8 cellular contexts compared by ENCODE assay signal in the genomic region with DNA sequence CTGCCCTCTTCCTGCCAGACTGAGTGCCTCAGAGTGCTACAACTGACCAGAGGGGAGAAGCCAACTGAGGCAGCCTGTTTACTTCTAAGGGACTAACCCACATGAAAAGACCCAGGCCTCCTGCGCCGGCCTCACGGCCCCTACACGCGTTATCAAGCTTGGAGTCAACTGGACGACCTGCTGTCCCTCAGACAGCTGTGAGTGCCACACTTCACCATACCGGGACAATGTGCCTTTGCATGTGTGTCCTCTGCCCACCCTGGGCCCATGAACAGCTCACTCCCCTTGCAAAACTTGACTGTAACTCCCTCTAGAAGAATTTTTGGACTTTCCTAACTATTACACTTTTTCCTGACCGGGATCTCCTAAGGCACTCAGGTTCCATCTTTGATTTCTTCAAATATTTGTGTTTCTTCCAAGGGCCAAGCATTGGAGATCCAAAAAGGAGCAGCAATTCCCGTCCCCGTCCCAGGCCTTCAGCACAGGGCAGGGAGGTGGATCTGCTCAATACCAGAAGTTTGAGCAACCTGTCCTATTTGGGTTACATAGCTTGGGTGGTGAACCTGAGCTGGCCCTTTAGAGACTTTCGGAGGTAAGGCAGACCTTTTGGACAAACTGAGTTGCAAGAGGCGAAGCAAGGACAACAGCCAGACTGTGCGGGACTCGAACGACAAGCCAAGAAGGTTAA. TPM values are rescaled to one million over a fixed set of nuclear protein-coding genes. Genes with fewer than 3 reads are reported as not detected.
DNase-seq lines count a peak whose midpoint lies in the region; ATAC-seq and TF ChIP-seq lines count a peak whose summit lies in the region.

No MANE protein-coding gene starts in this region.

- H3K23ac ChIP-seq in mesenchymal stem cell (ENCODE audit: low read length in 2 of 2), result no peak overlapping the region

- intact Hi-C loops in CD14-positive monocyte (cut with micrococcal nuclease), result loop anchor here (2.0 to 10.0 kb wide), 6 partner anchors 27 to 1107 kb away; a partner anchor contains a TSS
- intact Hi-C loops in ovary (cut with DNase I), result loop anchor here in 1 of 4 donors (5.0 kb wide), 1 partner anchor 1716 kb away; no protein-coding TSS in a partner anchor

- H3K4me2 ChIP-seq in Karpas-422 (ENCODE audit: low read depth, low read length, poor library complexity, severe bottlenecking), result peak overlapping the region; percentile 94
- H3K4me2 ChIP-seq in mesenchymal stem cell (ENCODE audit: low read length, poor library complexity, severe bottlenecking), result peak overlapping the region; percentile 94

- H3K14ac ChIP-seq in mesenchymal stem cell (ENCODE audit: low read length in 2 of 2), result no peak overlapping the region

- peaks cover 12% of the 10 kb centered on the region for H3K79me1 ChIP-seq in mesenchymal stem cell (replicated peaks; ENCODE audit: low read length, poor library complexity, severe bottlenecking)

- H4K91ac ChIP-seq in mesenchymal stem cell (ENCODE audit: low read length), result peak overlapping the region; percentile 56

- H3K4me1 Mint-ChIP-seq in CD14-positive monocyte, result peaks cover 30% of the 10 kb centered on the region
- peaks cover 41% of the 10 kb centered on the region for H3K4me1 Mint-ChIP-seq in activated naive CD8-positive, alpha-beta T cell (ENCODE audit: low read depth)

- TF ChIP-seq EP300 in ovary (IDR thresholded peaks at IDR 0.05), result no peak

- no peak overlapping the region for H3K18ac ChIP-seq in mesenchymal stem cell (ENCODE audit: low read depth in 1 of 2, low read length in 2 of 2)

- no peaks in the 10 kb centered on the region for H3K9me3 ChIP-seq in Karpas-422 (ENCODE audit: low read length)
- no peaks in the 10 kb centered on the region for H3K9me3 ChIP-seq in mesenchymal stem cell (ENCODE audit: control insufficient read depth, low read length)
- no peaks in the 10 kb centered on the region for H3K9me3 ChIP-seq in ovary

- H4K20me1 ChIP-seq in Karpas-422 (ENCODE audit: insufficient read depth, low read depth, low read length), result peaks cover 33% of the 10 kb centered on the region

- H3K27me3 Mint-ChIP-seq in CD14-positive monocyte (ENCODE audit: low read depth in 3 of 3), result peaks cover 3 to 7% (median 4%) of the 10 kb centered on the region in 3 donors
- no peaks in the 10 kb centered on the region for H3K27me3 Mint-ChIP-seq in activated naive CD8-positive, alpha-beta T cell

- H3K79me2 ChIP-seq in Karpas-422 (ENCODE audit: low read length), result peaks cover 55% of the 10 kb centered on the region

- TF ChIP-seq CTCF in CD14-positive monocyte (IDR thresholded peaks at IDR 0.05) (no peak), ovary (IDR thresholded peaks at IDR 0.05) (no peak)

- H3K36me3 ChIP-seq in Karpas-422 (ENCODE audit: insufficient read depth, low read length) (peaks cover 36% of the 10 kb centered on the region), mesenchymal stem cell (ENCODE audit: control insufficient read depth in 1 of 2, insufficient read depth in 2 of 2, low read depth in 1 of 2, low read length in 2 of 2) (peaks cover 8 to 24% of the 10 kb centered on the region in 2 experiments), ovary (no peaks in the 10 kb centered on the region)

- no peak overlapping the region for H2AK5ac ChIP-seq in mesenchymal stem cell (ENCODE audit: low read length, severe bottlenecking)

- peaks cover 0 to 2% (median 0%) of the 10 kb centered on the region in 7 donors for H3K9me3 Mint-ChIP-seq in CD14-positive monocyte
- H3K9me3 Mint-ChIP-seq in activated naive CD8-positive, alpha-beta T cell (ENCODE audit: low read depth), result no peaks in the 10 kb centered on the region

- no peak overlapping the region for H2BK15ac ChIP-seq in mesenchymal stem cell (ENCODE audit: low read depth, poor library complexity, severe bottlenecking)

- no peak overlapping the region for H2BK5ac ChIP-seq in mesenchymal stem cell (ENCODE audit: low read depth, low read length, poor library complexity, severe bottlenecking)

- H3K9ac ChIP-seq in Karpas-422 (ENCODE audit: low read length) (peak overlapping the region; percentile 92), mesenchymal stem cell (ENCODE audit: low read length) (peak overlapping the region; percentile 97)

- no peaks in the 10 kb centered on the region for H3K27me3 ChIP-seq in Karpas-422 (ENCODE audit: low read length)
- H3K27me3 ChIP-seq in mesenchymal stem cell (ENCODE audit: control insufficient read depth in 1 of 2, insufficient read depth in 1 of 2, low read length in 2 of 2), result no peaks in the 10 kb centered on the region
- H3K27me3 ChIP-seq in ovary, result no peaks in the 10 kb centered on the region

- ATAC-seq in HG03159 (IDR thresholded peaks at IDR 0.05; ENCODE audit: unreplicated experiment), result no peak

- H3K27ac ChIP-seq in Karpas-422 (ENCODE audit: low read length), result peak overlapping the region; percentile 64; the same call in 1 of the 2 replicates
- no peak overlapping the region for H3K27ac ChIP-seq in mesenchymal stem cell (ENCODE audit: low read length, poor library complexity, severe bottlenecking)
- no peak overlapping the region for H3K27ac ChIP-seq in ovary

- H3K4me3 ChIP-seq in Karpas-422 (ENCODE audit: low read length) (peak overlapping the region; percentile 81), mesenchymal stem cell (ENCODE audit: insufficient read depth in 1 of 2, low read depth in 1 of 2, low read length in 2 of 2) (peak overlapping the region in 1 of 2 experiments; percentile 91), ovary (no peak overlapping the region)

- TF ChIP-seq POLR2A in ovary (IDR thresholded peaks at IDR 0.05), result no peak

- H3K9me2 ChIP-seq in Karpas-422 (replicated peaks; ENCODE audit: insufficient read depth, low read length), result no peaks in the 10 kb centered on the region

- H3K4me1 ChIP-seq in Karpas-422 (ENCODE audit: low read length), result peaks cover 18% of the 10 kb centered on the region
- H3K4me1 ChIP-seq in mesenchymal stem cell (ENCODE audit: control insufficient read depth, insufficient read depth, low read depth, low read length), result peaks cover 18% of the 10 kb centered on the region
- peaks cover 19% of the 10 kb centered on the region for H3K4me1 ChIP-seq in ovary (ENCODE audit: insufficient read depth)

- peak overlapping the region; percentile 37 to 81 (median 47) for H3K27ac Mint-ChIP-seq in CD14-positive monocyte
- H3K27ac Mint-ChIP-seq in activated naive CD8-positive, alpha-beta T cell, result peak overlapping the region; percentile 88

- H3K36me3 Mint-ChIP-seq in CD14-positive monocyte, result peaks cover 24 to 34% of the 10 kb centered on the region in 2 donors
- peaks cover 5% of the 10 kb centered on the region for H3K36me3 Mint-ChIP-seq in activated naive CD8-positive, alpha-beta T cell

- H2AFZ ChIP-seq in Karpas-422 (ENCODE audit: low read length), result no peak overlapping the region
- H2AFZ ChIP-seq in mesenchymal stem cell (ENCODE audit: low read depth, low read length), result no peak overlapping the region

- H3K4me3 Mint-ChIP-seq in CD14-positive monocyte, result peak overlapping the region; percentile 93
- H3K4me3 Mint-ChIP-seq in activated naive CD8-positive, alpha-beta T cell, result peak overlapping the region; percentile 93

- H2BK12ac ChIP-seq in mesenchymal stem cell (ENCODE audit: low read length in 2 of 2), result no peak overlapping the region

- peak overlapping the region; percentile 69 for H4K8ac ChIP-seq in mesenchymal stem cell (ENCODE audit: low read length)

- WGBS in mesenchymal stem cell, result 78% methylated on average over 12 of the region's 15 CpGs
- WGBS in ovary, 3 donors, result 56 to 65% (median 61%) methylated on average over 15 of the region's 15 CpGs

- H2BK120ac ChIP-seq in mesenchymal stem cell (ENCODE audit: low read depth, low read length), result no peak overlapping the region

- DNase-seq in CD14-positive monocyte (ENCODE audit: low spot score), result no peak
- no peak for DNase-seq in Karpas-422
- DNase-seq in mesenchymal stem cell, result peak; percentile 45
- no peak for DNase-seq in C1 segment of cervical spinal cord (lab: John Stamatoyannopoulos, UW)
- DNase-seq in ovary, result no peak
- DNase-seq in effector CD4-positive, alpha-beta T cell, result no peak

- H3K4ac ChIP-seq in mesenchymal stem cell (ENCODE audit: low read depth in 1 of 2, low read length in 2 of 2), result peak overlapping the region in 1 of 2 experiments; percentile 32

RNA-seq across cellular contexts. Expression of a gene that starts 1.7 kb away (rescaled TPM):
- polyA plus RNA-seq in CD14-positive monocyte, result 1 to 10 TPM; 3.9 to 4.3 TPM
- total RNA-seq in Karpas-422 (2014; rRNA removed; shearing (Covaris generic); ENCODE audit: low replicate concordance), result 19.2 and 27.6 TPM in 2 replicates
- 32.6 TPM for polyA plus RNA-seq in mesenchymal stem cell (2013, experiment 1 of 2)
- 33.3 TPM for polyA plus RNA-seq in mesenchymal stem cell (2013, experiment 2 of 2)
- 10 to 100 TPM; 13.6 to 39.7 (median 28.3) TPM for total RNA-seq in ovary
- polyA plus RNA-seq in ovary, result 10 to 100 TPM; 18.3 to 30.9 TPM

RNA-seq across cellular contexts. Expression of a gene that starts 1.8 kb away (rescaled TPM):
- 1 to 10 TPM; 1.1 to 1.2 TPM for polyA plus RNA-seq in CD14-positive monocyte
- 3.0 and 3.8 TPM in 2 replicates for total RNA-seq in Karpas-422 (2014; rRNA removed; shearing (Covaris generic); ENCODE audit: low replicate concordance)
- polyA plus RNA-seq in mesenchymal stem cell (2013, experiment 1 of 2), result 3.6 TPM
- 3.7 TPM for polyA plus RNA-seq in mesenchymal stem cell (2013, experiment 2 of 2)
- total RNA-seq in ovary, result 10 to 100 TPM in 2 of 7 donors, 1 to 10 TPM in 5; 5.1 to 17.6 (median 6.9) TPM
- 1 to 10 TPM; 3.3 to 7.9 TPM for polyA plus RNA-seq in ovary
